ENCODE assay signal across 9 cellular contexts in genomic region chr11:133302056-133302455, GRCh38.
"Had no signal": no experiment of that assay in that cellular context is flagged by ENCODE, and none has a peak within 500 bp of the region (broad histone marks: within the 10 kb centered on the region; RNA-seq: fewer than 3 reads in every experiment).

No MANE protein-coding gene starts in this region.

- H3K36me3 Mint-ChIP-seq: IgD-negative memory B cell had no signal

- H3K4me3 ChIP-seq: HAP-1 had no signal

- H3K27ac ChIP-seq: HL-60 had no signal

- DNase-seq: GOT3, H7, HFFc6, KBM-7 had no signal

- H3K27ac Mint-ChIP-seq: HFFc6, IgD-negative memory B cell had no signal

- ATAC-seq: HCT116, HepG2 had no signal

- H3K36me3 ChIP-seq: HAP-1 had no signal

- H3K4me3 Mint-ChIP-seq: HFFc6, IgD-negative memory B cell had no signal

- H3K4me1 Mint-ChIP-seq: IgD-negative memory B cell had no signal

- H3K27me3 Mint-ChIP-seq: IgD-negative memory B cell had no signal

- H3K9me3 ChIP-seq: HAP-1 had no signal

- H3K4me1 ChIP-seq: HAP-1 had no signal
